In genomic region chr16:11493531-11493929, GRCh38 we compare ENCODE assay signal across 1 cellular context.
A peak's percentile ranks its signal among the peaks of the same experiment; 100 is the strongest.
TF ChIP-seq lines count a peak whose summit lies in the region.

No MANE protein-coding gene starts in this region.

TF ChIP-seq in HepG2, 621 proteins besides CTCF, POLR2A, EP300 and RAD21:
- TF ChIP-seq ZBTB40 (IDR thresholded peaks at IDR 0.05) (no peak), ZBTB40 (CRISPR knock-in tag; IDR thresholded peaks at IDR 0.05) (peak; percentile 33; the same call in 1 of the 2 replicates), ISX (CRISPR knock-in tag; conservative IDR thresholded peaks at IDR 0.05) (no peak), PCBP1 (IDR thresholded peaks at IDR 0.05; ENCODE audit: borderline replicate concordance, low read depth, low read length) (0 out of 2 replicates have a peak, but pooled peaks have one; percentile 7), SMARCE1 (IDR thresholded peaks at IDR 0.05; ENCODE audit: borderline replicate concordance) (no peak), CHD4 (IDR thresholded peaks at IDR 0.05; ENCODE audit: borderline replicate concordance, low read length) (0 out of 2 replicates have a peak, but pooled peaks have one; percentile 68), ZNF670 (CRISPR knock-in tag; IDR thresholded peaks at IDR 0.05; ENCODE audit: borderline replicate concordance) (no peak)
